Comparison of ENCODE assay signal across 34 cellular contexts in genomic region chr19:57438925-57439324, GRCh38.
"Had no signal": no experiment of that assay in that cellular context is flagged by ENCODE, and none has a peak within 500 bp of the region (broad histone marks: within the 10 kb centered on the region; RNA-seq: fewer than 3 reads in every experiment).

No MANE protein-coding gene starts in this region.

- FAIRE-seq: endothelial cell of umbilical vein, small intestine had no signal

- H3K27ac ChIP-seq: adrenal gland, cardiac muscle cell, coronary artery, dorsolateral prefrontal cortex, gastroesophageal sphincter, neutrophil, ovary, prostate gland, sigmoid colon, suprapubic skin, tibial artery, upper lobe of right lung had no signal

- H3K36me3 ChIP-seq: cardiac muscle cell, neutrophil, ovary, prostate gland, upper lobe of right lung had no signal

- H3K4me3 ChIP-seq: adrenal gland, cardiac muscle cell, coronary artery, dorsolateral prefrontal cortex, gastroesophageal sphincter, ovary, prostate gland, sigmoid colon, suprapubic skin, tibial artery, upper lobe of right lung had no signal

- H3K4me3 Mint-ChIP-seq: activated CD4-positive, alpha-beta T cell treated with anti-CD3 and anti-CD28 coated beads for 36 hours; activated CD8-positive, alpha-beta memory T cell treated with anti-CD3 and anti-CD28 coated beads, Interleukin-2, amount 10 ng/mL, durations not matched to agents 7 days and 5 days; activated CD8-positive, alpha-beta T cell treated with anti-CD3 and anti-CD28 coated beads, Interleukin-2, amount 10 ng/mL, durations not matched to agents 7 days and 5 days; activated T-cell treated with anti-CD3 and anti-CD28 coated beads, Interleukin-2, amount 50 U/mL, for 72 hours; memory B cell; stimulated activated effector memory CD8-positive, alpha-beta T cell treated with anti-CD3 and anti-CD28 coated beads, Interleukin-12 subunit alpha, Interleukin-12 subunit beta, amount 100 ng/mL, for 72 hours; T-helper 2 cell treated with Interferon-gamma antibody and Interleukin-4, amounts not matched to agents 5 μg/mL and 100 μg/mL, for 36 hours had no signal

- H3K27me3 Mint-ChIP-seq: activated CD4-positive, alpha-beta T cell treated with anti-CD3 and anti-CD28 coated beads for 36 hours; activated CD8-positive, alpha-beta memory T cell treated with anti-CD3 and anti-CD28 coated beads, Interleukin-2, amount 10 ng/mL, durations not matched to agents 7 days and 5 days; memory B cell; naive thymus-derived CD8-positive, alpha-beta T cell had no signal

- H3K9me3 ChIP-seq: prostate gland had no signal

- ATAC-seq: activated CD4-positive, alpha-beta T cell treated with anti-CD3 and anti-CD28 coated beads for 36 hours; activated CD8-positive, alpha-beta memory T cell treated with anti-CD3 and anti-CD28 coated beads, Interleukin-2, amount 10 ng/mL, durations not matched to agents 7 days and 5 days; activated CD8-positive, alpha-beta T cell treated with anti-CD3 and anti-CD28 coated beads, Interleukin-2, amount 10 ng/mL, durations not matched to agents 7 days and 5 days; activated naive CD4-positive, alpha-beta T cell treated with anti-CD3 and anti-CD28 coated beads, Interleukin-2, amount 50 U/mL, for 72 hours; activated T-cell treated with anti-CD3 and anti-CD28 coated beads, Interleukin-2, amount 50 U/mL, for 72 hours; gastroesophageal sphincter; naive thymus-derived CD8-positive, alpha-beta T cell; stimulated activated effector memory CD8-positive, alpha-beta T cell treated with anti-CD3 and anti-CD28 coated beads, Interleukin-12 subunit alpha, Interleukin-12 subunit beta, amount 100 ng/mL, for 72 hours; upper lobe of right lung had no signal

- H3K27me3 ChIP-seq: adrenal gland, cardiac muscle cell, dorsolateral prefrontal cortex, gastroesophageal sphincter, neutrophil, ovary, sigmoid colon, suprapubic skin, tibial artery, upper lobe of right lung had no signal

- DNase-seq: activated CD4-positive, alpha-beta T cell treated with anti-CD3 and anti-CD28 coated beads for 36 hours; activated CD4-positive, CD25-positive, alpha-beta regulatory T cell; activated CD8-positive, alpha-beta memory T cell treated with anti-CD3 and anti-CD28 coated beads, Interleukin-2, amount 10 ng/mL, durations not matched to agents 7 days and 5 days; activated CD8-positive, alpha-beta T cell treated with anti-CD3 and anti-CD28 coated beads, Interleukin-2, amount 10 ng/mL, durations not matched to agents 7 days and 5 days; activated naive CD4-positive, alpha-beta T cell; activated T-cell treated with anti-CD3 and anti-CD28 coated beads for 4 hours; activated T-cell treated with anti-CD3 and anti-CD28 coated beads, Interleukin-2, amount 50 U/mL, for 72 hours; adrenal gland; aorta; dorsolateral prefrontal cortex; effector memory CD4-positive, alpha-beta T cell; head of caudate nucleus; hippocampal formation; naive thymus-derived CD8-positive, alpha-beta T cell; ovary; retina; sigmoid colon; small intestine; stimulated activated CD4-positive, alpha-beta T cell treated with anti-CD3 and anti-CD28 coated beads, Interleukin-4, amount 100 ng/mL, for 24 hours; T-helper 1 cell; tibial artery; upper lobe of right lung had no signal

- H3K27ac Mint-ChIP-seq: activated CD4-positive, alpha-beta T cell treated with anti-CD3 and anti-CD28 coated beads for 36 hours; activated CD8-positive, alpha-beta memory T cell treated with anti-CD3 and anti-CD28 coated beads, Interleukin-2, amount 10 ng/mL, durations not matched to agents 7 days and 5 days; activated CD8-positive, alpha-beta T cell treated with anti-CD3 and anti-CD28 coated beads, Interleukin-2, amount 10 ng/mL, durations not matched to agents 7 days and 5 days; activated naive CD4-positive, alpha-beta T cell treated with anti-CD3 and anti-CD28 coated beads, Interleukin-2, amount 50 U/mL, for 72 hours; activated T-cell treated with anti-CD3 and anti-CD28 coated beads, Interleukin-2, amount 50 U/mL, for 72 hours; brain; memory B cell; stimulated activated effector memory CD8-positive, alpha-beta T cell treated with anti-CD3 and anti-CD28 coated beads, Interleukin-12 subunit alpha, Interleukin-12 subunit beta, amount 100 ng/mL, for 72 hours; T-helper 2 cell treated with Interferon-gamma antibody and Interleukin-4, amounts not matched to agents 5 μg/mL and 100 μg/mL, for 36 hours had no signal
